1 cellular context compared by ENCODE assay signal in genomic region chr15:55530861-55531313, GRCh38.
TF ChIP-seq lines count a peak whose summit lies in the region.

No MANE protein-coding gene starts in this region.

TF ChIP-seq in GM12878, 131 proteins besides CTCF, POLR2A, EP300 and RAD21:
- TF ChIP-seq SKIL (IDR thresholded peaks at IDR 0.05; ENCODE audit: low read depth, poor library complexity, severe bottlenecking) (no peak), ZNF687 (IDR thresholded peaks at IDR 0.05) (no peak), E2F4 (IDR thresholded peaks at IDR 0.05; ENCODE audit: low read depth, low read length) (no peak), TCF3 (IDR thresholded peaks at IDR 0.05; ENCODE audit: borderline replicate concordance, insufficient read depth, low read depth, low read length) (no peak), SUPT20H (IDR thresholded peaks at IDR 0.05; ENCODE audit: borderline replicate concordance, control insufficient read depth, low read depth, low read length) (no peak), RCOR1 (conservative IDR thresholded peaks at IDR 0.05; ENCODE audit: low read depth, low read length) (no peak), FOXM1 (IDR thresholded peaks at IDR 0.05; ENCODE audit: low read depth, low read length) (no peak), CEBPB (IDR thresholded peaks at IDR 0.05; ENCODE audit: borderline replicate concordance in 1 of 2, low read depth in 2 of 2, low read length in 2 of 2) (no peak), EED (IDR thresholded peaks at IDR 0.05; ENCODE audit: low read depth) (no peak), IRF5 (IDR thresholded peaks at IDR 0.05; ENCODE audit: borderline replicate concordance) (no peak), CHD2 (IDR thresholded peaks at IDR 0.05; ENCODE audit: borderline replicate concordance, low read depth, low read length) (no peak), GABPA (IDR thresholded peaks at IDR 0.05; ENCODE audit: low read depth) (no peak), HDGF (IDR thresholded peaks at IDR 0.05) (no peak), CHD1 (IDR thresholded peaks at IDR 0.05; ENCODE audit: low read depth, low read length) (no peak), SREBF1 (IDR thresholded peaks at IDR 0.05; ENCODE audit: low read length) (no peak), ZNF24 (IDR thresholded peaks at IDR 0.05) (no peak), LARP7 (IDR thresholded peaks at IDR 0.05) (no peak), DPF2 (IDR thresholded peaks at IDR 0.05) (no peak)
